Comparison of ENCODE assay signal across 22 cellular contexts in genomic region chr2:28647682-28648081, GRCh38.
DNase-seq lines count a peak whose midpoint lies in the region; ATAC-seq and TF ChIP-seq lines count a peak whose summit lies in the region.
"Had no signal": no experiment of that assay in that cellular context is flagged by ENCODE, and none has a peak within 500 bp of the region (broad histone marks: within the 10 kb centered on the region; RNA-seq: fewer than 3 reads in every experiment).

No MANE protein-coding gene starts in this region.

- no peak overlapping the region for H3K4me3 ChIP-seq in right atrium auricular region
- H3K4me3 ChIP-seq in heart right ventricle = no peak overlapping the region
- no peak overlapping the region for H3K4me3 ChIP-seq in ascending aorta
- H3K4me3 ChIP-seq in naive thymus-derived CD4-positive, alpha-beta T cell (ENCODE audit: low read length) = no peak overlapping the region
- H3K4me3 ChIP-seq in left lung = no peak overlapping the region
- H3K4me3 ChIP-seq: A549, SJSA1, upper lobe of right lung had no signal

- H3K27ac ChIP-seq in right atrium auricular region (peak overlapping the region; percentile 17 to 73), heart right ventricle (no peak overlapping the region), ascending aorta (peak overlapping the region; percentile 91 to 92), left lung (no peak overlapping the region)
- H3K27ac ChIP-seq in naive thymus-derived CD4-positive, alpha-beta T cell (ENCODE audit: low read depth, low read length) = no peak overlapping the region
- H3K27ac ChIP-seq: A549, upper lobe of right lung had no signal

- 86 to 91% methylated on average over 4 of the region's 4 CpGs for WGBS in heart right ventricle, 2 donors

- H3K9me3 ChIP-seq in right atrium auricular region (no peaks in the 10 kb centered on the region), heart right ventricle (no peaks in the 10 kb centered on the region), ascending aorta (no peaks in the 10 kb centered on the region), left lung (no peaks in the 10 kb centered on the region)
- H3K9me3 ChIP-seq in naive thymus-derived CD4-positive, alpha-beta T cell (ENCODE audit: control insufficient read depth in 2 of 3, low read length in 3 of 3) = no peaks in the 10 kb centered on the region
- H3K9me3 ChIP-seq: A549, SJSA1, upper lobe of right lung had no signal

- no peaks in the 10 kb centered on the region for H3K9me3 Mint-ChIP-seq in naive thymus-derived CD4-positive, alpha-beta T cell
- H3K9me3 Mint-ChIP-seq in endothelial cell (ENCODE audit: unreplicated experiment) = no peaks in the 10 kb centered on the region
- H3K9me3 Mint-ChIP-seq: CD4-positive, CD25-positive, alpha-beta regulatory T cell; central memory CD8-positive, alpha-beta T cell; T-helper 2 cell treated with Interferon-gamma antibody and Interleukin-4, amounts not matched to agents 5 μg/mL and 100 μg/mL, for 36 hours had no signal

- H3K4me1 Mint-ChIP-seq in naive thymus-derived CD4-positive, alpha-beta T cell = peaks cover 0 to 16% (median 0%) of the 10 kb centered on the region in 7 donors
- no peaks in the 10 kb centered on the region for H3K4me1 Mint-ChIP-seq in endothelial cell (ENCODE audit: unreplicated experiment)

- TF ChIP-seq CTCF in right atrium auricular region (IDR thresholded peaks at IDR 0.05) (no peak), heart right ventricle (IDR thresholded peaks at IDR 0.05) (no peak), ascending aorta (IDR thresholded peaks at IDR 0.05) (no peak), left lung (IDR thresholded peaks at IDR 0.05) (no peak), endothelial cell (IDR thresholded peaks at IDR 0.05; ENCODE audit: unreplicated experiment) (no peak)

- no peak for ATAC-seq in heart right ventricle
- ATAC-seq in naive thymus-derived CD4-positive, alpha-beta T cell = peak; percentile 60
- ATAC-seq in GM18868 (IDR thresholded peaks at IDR 0.05; ENCODE audit: unreplicated experiment) = no peak
- no peak for ATAC-seq in left lung
- ATAC-seq: A549; activated CD4-positive, CD25-positive, alpha-beta regulatory T cell treated with anti-CD3 and anti-CD28 coated beads, Interleukin-2, amount 50 U/mL, for 24 hours; HepG2 had no signal

- no peaks in the 10 kb centered on the region for H3K36me3 Mint-ChIP-seq in naive thymus-derived CD4-positive, alpha-beta T cell
- H3K36me3 Mint-ChIP-seq in endothelial cell (ENCODE audit: low read depth, unreplicated experiment) = no peaks in the 10 kb centered on the region
- H3K36me3 Mint-ChIP-seq: CD4-positive, CD25-positive, alpha-beta regulatory T cell had no signal

- H3K27ac Mint-ChIP-seq in naive thymus-derived CD4-positive, alpha-beta T cell = no peak overlapping the region
- no peak overlapping the region for H3K27ac Mint-ChIP-seq in endothelial cell (ENCODE audit: unreplicated experiment)
- H3K27ac Mint-ChIP-seq: T-helper 2 cell treated with Interferon-gamma antibody and Interleukin-4, amounts not matched to agents 5 μg/mL and 100 μg/mL, for 36 hours had no signal

- H3K27me3 Mint-ChIP-seq in naive thymus-derived CD4-positive, alpha-beta T cell = peaks cover 0 to under 1% (median 0%) of the 10 kb centered on the region in 5 donors
- peaks cover 3% of the 10 kb centered on the region for H3K27me3 Mint-ChIP-seq in endothelial cell (ENCODE audit: unreplicated experiment)
- H3K27me3 Mint-ChIP-seq: CD4-positive, CD25-positive, alpha-beta regulatory T cell; central memory CD8-positive, alpha-beta T cell had no signal

- intact Hi-C loops in heart right ventricle (cut with DNase I) = no loop called here
- intact Hi-C loops in ascending aorta (cut with DNase I) = no loop called here
- intact Hi-C loops in naive thymus-derived CD4-positive, alpha-beta T cell (cut with micrococcal nuclease) = no loop called here
- intact Hi-C loops in left lung (cut with DNase I) = no loop called here

- DNase-seq in right atrium auricular region (ENCODE audit: low spot score) = no peak
- no peak for DNase-seq in heart right ventricle
- DNase-seq in ascending aorta (ENCODE audit: low spot score in 2 of 2) = no peak
- DNase-seq in naive thymus-derived CD4-positive, alpha-beta T cell = no peak
- DNase-seq in left lung = no peak
- DNase-seq in endothelial cell (ENCODE audit: low spot score) = no peak
- DNase-seq in GM19240 (ENCODE audit: insufficient read length, low spot score) = no peak
- DNase-seq: activated effector memory CD4-positive, alpha-beta T cell treated with anti-CD3 and anti-CD28 coated beads, Interleukin-2, amount 50 U/mL, for 16 hours; amygdala; left cardiac atrium; MM.1S; NCI-H2029 treated with DMSO at 0.1 percent for 48 hours; NCI-H446 treated with DMSO at 0.1 percent for 48 hours; upper lobe of right lung had no signal

- H3K27me3 ChIP-seq in right atrium auricular region = no peaks in the 10 kb centered on the region
- no peaks in the 10 kb centered on the region for H3K27me3 ChIP-seq in heart right ventricle
- H3K27me3 ChIP-seq in ascending aorta = no peaks in the 10 kb centered on the region
- H3K27me3 ChIP-seq in naive thymus-derived CD4-positive, alpha-beta T cell (ENCODE audit: control insufficient read depth in 2 of 2, insufficient read depth in 2 of 2, low read length in 2 of 2) = no peaks in the 10 kb centered on the region
- H3K27me3 ChIP-seq in left lung = no peaks in the 10 kb centered on the region
- H3K27me3 ChIP-seq: SJSA1, upper lobe of right lung had no signal

- H3K4me1 ChIP-seq in right atrium auricular region = peaks cover 0 to 14% of the 10 kb centered on the region in 2 donors
- H3K4me1 ChIP-seq in heart right ventricle = peaks cover 0 to 10% (median 0%) of the 10 kb centered on the region in 9 donors
- peaks cover 20 to 47% of the 10 kb centered on the region in 2 donors for H3K4me1 ChIP-seq in ascending aorta
- no peaks in the 10 kb centered on the region for H3K4me1 ChIP-seq in naive thymus-derived CD4-positive, alpha-beta T cell (ENCODE audit: control insufficient read depth in 2 of 2, insufficient read depth in 2 of 2, low read length in 2 of 2)
- peaks cover 0 to 6% of the 10 kb centered on the region in 2 donors for H3K4me1 ChIP-seq in left lung

- CTCF ChIA-PET in naive thymus-derived CD4-positive, alpha-beta T cell (lab: Charles Lee) = no interaction called here

- POLR2A ChIA-PET in naive thymus-derived CD4-positive, alpha-beta T cell (lab: Charles Lee) = no interaction called here

- H3K4me3 Mint-ChIP-seq in naive thymus-derived CD4-positive, alpha-beta T cell = no peak overlapping the region
- no peak overlapping the region for H3K4me3 Mint-ChIP-seq in endothelial cell (ENCODE audit: unreplicated experiment)
- H3K4me3 Mint-ChIP-seq: CD4-positive, CD25-positive, alpha-beta regulatory T cell; central memory CD8-positive, alpha-beta T cell; T-helper 2 cell treated with Interferon-gamma antibody and Interleukin-4, amounts not matched to agents 5 μg/mL and 100 μg/mL, for 36 hours had no signal

- H3K36me3 ChIP-seq in right atrium auricular region (no peaks in the 10 kb centered on the region), heart right ventricle (no peaks in the 10 kb centered on the region), ascending aorta (no peaks in the 10 kb centered on the region), left lung (no peaks in the 10 kb centered on the region)
- no peaks in the 10 kb centered on the region for H3K36me3 ChIP-seq in naive thymus-derived CD4-positive, alpha-beta T cell (ENCODE audit: control insufficient read depth in 2 of 3, insufficient read depth in 3 of 3, low read length in 3 of 3)
- H3K36me3 ChIP-seq: SJSA1, upper lobe of right lung had no signal

Comparison
In these comparisons a context has a peak if more than half of its experiments do, and no peak if none do; other contexts are left out.
1. H3K27ac ChIP-seq: peak in right atrium auricular region (2 of 2) and ascending aorta (2 of 2); none in heart right ventricle (0 of 10), naive thymus-derived CD4-positive, alpha-beta T cell (single experiment) and left lung (0 of 2).